ENCODE assay signal across 17 cellular contexts in genomic region chr3:192848371-192849233, GRCh38.
A peak's percentile ranks its signal among the peaks of the same experiment; 100 is the strongest.
DNase-seq lines count a peak whose midpoint lies in the region; ATAC-seq, FAIRE-seq and TF ChIP-seq lines count a peak whose summit lies in the region.
"Had no signal": no experiment of that assay in that cellular context is flagged by ENCODE, and none has a peak within 500 bp of the region (broad histone marks: within the 10 kb centered on the region; RNA-seq: fewer than 3 reads in every experiment).

No MANE protein-coding gene starts in this region.

- H3K9me3 ChIP-seq in CD8-positive, alpha-beta memory T cell (ENCODE audit: low read length), result no peaks in the 10 kb centered on the region
- no peaks in the 10 kb centered on the region for H3K9me3 ChIP-seq in HAP-1
- H3K9me3 ChIP-seq: BE2C had no signal

- intact Hi-C loops in activated T-helper 2 cell treated with anti-CD3 and anti-CD28 coated beads, Interferon-gamma antibody, Interleukin-2, Interleukin-4, amounts not matched to agents 10 μg/mL and 5 μg/mL and 100 μg/mL, durations not matched to agents 14 hours and 24 hours and 36 hours (cut with micrococcal nuclease), result no loop called here

- no peak overlapping the region for H3K27ac Mint-ChIP-seq in CD8-positive, alpha-beta memory T cell
- no peak overlapping the region for H3K27ac Mint-ChIP-seq in activated T-helper 2 cell treated with anti-CD3 and anti-CD28 coated beads, Interferon-gamma antibody, Interleukin-2, Interleukin-4, amounts not matched to agents 10 μg/mL and 5 μg/mL and 100 μg/mL, durations not matched to agents 14 hours and 24 hours and 36 hours
- H3K27ac Mint-ChIP-seq: nephron progenitor cell had no signal

- CTCF ChIA-PET in CD8-positive, alpha-beta memory T cell (lab: Charles Lee), result no interaction called here

- no peak overlapping the region for H3K27ac ChIP-seq in mesendoderm (ENCODE audit: low read depth, low read length)
- H3K27ac ChIP-seq in CD8-positive, alpha-beta memory T cell (ENCODE audit: low read depth, low read length), result no peak overlapping the region

- H3K79me1 ChIP-seq in mesendoderm (ENCODE audit: low read length), result peaks cover 11% of the 10 kb centered on the region

- no peak overlapping the region for H2AK5ac ChIP-seq in mesendoderm (ENCODE audit: low read length)

- no peak overlapping the region for H4K8ac ChIP-seq in mesendoderm (ENCODE audit: low read depth, low read length)

- DNase-seq in GM12891 (ENCODE audit: insufficient read length, low spot score), result no peak
- peak; percentile 38 for DNase-seq in H7
- DNase-seq in mesendoderm, result no peak
- DNase-seq in CD8-positive, alpha-beta memory T cell, result no peak
- no peak for DNase-seq in HAP-1 (ENCODE audit: low spot score in 2 of 2)
- DNase-seq in activated T-helper 2 cell treated with anti-CD3 and anti-CD28 coated beads, Interferon-gamma antibody, Interleukin-2, Interleukin-4, amounts not matched to agents 10 μg/mL and 5 μg/mL and 100 μg/mL, durations not matched to agents 14 hours and 24 hours and 36 hours (ENCODE audit: low spot score), result no peak
- DNase-seq: BE2C, cortex of kidney, DMS 273 treated with DMSO at 0.1 percent for 48 hours, hippocampal formation, KG1, NCI-H1436 treated with DMSO at 0.1 percent for 48 hours, nephron progenitor cell had no signal

- H2BK120ac ChIP-seq in mesendoderm (ENCODE audit: low read depth, low read length), result no peak overlapping the region

- no peak overlapping the region for H2BK15ac ChIP-seq in mesendoderm (replicated peaks; ENCODE audit: low read depth)

- no peak overlapping the region for H3K9ac ChIP-seq in mesendoderm (ENCODE audit: low read length)

- no CpG with 5 or more reads among the region's 11 CpGs for WGBS in mesendoderm (ENCODE audit: extremely low coverage, insufficient coverage, low lambda C conversion rate)

- no peak overlapping the region for H3K56ac ChIP-seq in mesendoderm (ENCODE audit: low read length)

- in situ Hi-C loops in HAP-1 (cut with MboI; ENCODE audit: low sequenced_read_pairs), result no loop called here

- no peak for FAIRE-seq in GM12891 (lab: Jason Lieb, UNC)

- H3K4me3 ChIP-seq in H7 (ENCODE audit: insufficient read depth, low read depth, low read length), result no peak overlapping the region
- H3K4me3 ChIP-seq in mesendoderm (ENCODE audit: low read length), result no peak overlapping the region
- H3K4me3 ChIP-seq in CD8-positive, alpha-beta memory T cell (ENCODE audit: low read length), result no peak overlapping the region
- H3K4me3 ChIP-seq in HAP-1, result no peak overlapping the region

- peak; percentile 15 for ATAC-seq in SK-N-SH treated with all-trans-retinoic acid at 6 μM for 48 hours
- no peak for ATAC-seq in GM18505 (IDR thresholded peaks at IDR 0.05; ENCODE audit: unreplicated experiment)
- ATAC-seq: activated CD4-positive, CD25-positive, alpha-beta regulatory T cell treated with anti-CD3 and anti-CD28 coated beads, Interleukin-2, amount 50 U/mL, for 24 hours; Panc1 had no signal

- H3K36me3 Mint-ChIP-seq in CD8-positive, alpha-beta memory T cell, result no peaks in the 10 kb centered on the region
- H3K36me3 Mint-ChIP-seq in activated T-helper 2 cell treated with anti-CD3 and anti-CD28 coated beads, Interferon-gamma antibody, Interleukin-2, Interleukin-4, amounts not matched to agents 10 μg/mL and 5 μg/mL and 100 μg/mL, durations not matched to agents 14 hours and 24 hours and 36 hours (ENCODE audit: low read depth), result peaks cover 3% of the 10 kb centered on the region

- TF ChIP-seq POLR2A in GM12891 (IDR thresholded peaks at IDR 0.05; ENCODE audit: low read depth, low read length), result no peak
- no peak for TF ChIP-seq POLR2A in GM18505 (IDR thresholded peaks at IDR 0.05; ENCODE audit: borderline replicate concordance, extremely low read depth, insufficient read depth, insufficient read length)

- H3K36me3 ChIP-seq in H7 (replicated peaks; ENCODE audit: control insufficient read depth, insufficient read depth, low read length) (no peaks in the 10 kb centered on the region), mesendoderm (ENCODE audit: control insufficient read depth, insufficient read depth, low read length) (no peaks in the 10 kb centered on the region), HAP-1 (replicated peaks) (no peaks in the 10 kb centered on the region)
- no peaks in the 10 kb centered on the region for H3K36me3 ChIP-seq in CD8-positive, alpha-beta memory T cell (ENCODE audit: insufficient read depth, low read length)
- H3K36me3 ChIP-seq: BE2C had no signal

- no peak overlapping the region for H3K4me2 ChIP-seq in mesendoderm (ENCODE audit: low read length)

- peaks cover 40% of the 10 kb centered on the region for H3K79me2 ChIP-seq in mesendoderm (ENCODE audit: control insufficient read depth, insufficient read depth, low read length)

- H3K23ac ChIP-seq in mesendoderm (ENCODE audit: low read length), result no peak overlapping the region

- POLR2A ChIA-PET in CD8-positive, alpha-beta memory T cell (lab: Charles Lee), result no interaction called here

- H3K9me3 Mint-ChIP-seq in CD8-positive, alpha-beta memory T cell, result no peaks in the 10 kb centered on the region
- H3K9me3 Mint-ChIP-seq in activated T-helper 2 cell treated with anti-CD3 and anti-CD28 coated beads, Interferon-gamma antibody, Interleukin-2, Interleukin-4, amounts not matched to agents 10 μg/mL and 5 μg/mL and 100 μg/mL, durations not matched to agents 14 hours and 24 hours and 36 hours, result no peaks in the 10 kb centered on the region
- H3K9me3 Mint-ChIP-seq: nephron progenitor cell had no signal

- H3K4me3 Mint-ChIP-seq in CD8-positive, alpha-beta memory T cell, result no peak overlapping the region
- no peak overlapping the region for H3K4me3 Mint-ChIP-seq in activated T-helper 2 cell treated with anti-CD3 and anti-CD28 coated beads, Interferon-gamma antibody, Interleukin-2, Interleukin-4, amounts not matched to agents 10 μg/mL and 5 μg/mL and 100 μg/mL, durations not matched to agents 14 hours and 24 hours and 36 hours (ENCODE audit: low read depth)
- H3K4me3 Mint-ChIP-seq: nephron progenitor cell had no signal

- peak overlapping the region; percentile 41 for H3K18ac ChIP-seq in mesendoderm (ENCODE audit: low read length)

- H3K27me3 ChIP-seq in H7 (ENCODE audit: control insufficient read depth, insufficient read depth, low read length) (no peaks in the 10 kb centered on the region), mesendoderm (ENCODE audit: insufficient read depth, low read length, poor library complexity) (no peaks in the 10 kb centered on the region), HAP-1 (ENCODE audit: low read depth) (no peaks in the 10 kb centered on the region)
- no peaks in the 10 kb centered on the region for H3K27me3 ChIP-seq in CD8-positive, alpha-beta memory T cell (ENCODE audit: insufficient read depth, low read length, poor library complexity, severe bottlenecking)
- H3K27me3 ChIP-seq: BE2C had no signal

- H2BK5ac ChIP-seq in mesendoderm (ENCODE audit: low read length), result no peak overlapping the region

- H4K5ac ChIP-seq in mesendoderm (ENCODE audit: low read length), result no peak overlapping the region

- H3K4me1 ChIP-seq in mesendoderm (ENCODE audit: control insufficient read depth, low read depth, low read length) (peaks cover 3% of the 10 kb centered on the region), HAP-1 (peaks cover 27% of the 10 kb centered on the region)
- H3K4me1 ChIP-seq in CD8-positive, alpha-beta memory T cell (ENCODE audit: insufficient read depth, low read length), result no peaks in the 10 kb centered on the region
- H3K4me1 ChIP-seq: BE2C had no signal

- H3K4me1 Mint-ChIP-seq in CD8-positive, alpha-beta memory T cell, result peaks cover 0 to 7% (median 0%) of the 10 kb centered on the region in 3 donors
- peaks cover 56% of the 10 kb centered on the region for H3K4me1 Mint-ChIP-seq in activated T-helper 2 cell treated with anti-CD3 and anti-CD28 coated beads, Interferon-gamma antibody, Interleukin-2, Interleukin-4, amounts not matched to agents 10 μg/mL and 5 μg/mL and 100 μg/mL, durations not matched to agents 14 hours and 24 hours and 36 hours (ENCODE audit: low read depth)

- no peak overlapping the region for H3K4ac ChIP-seq in mesendoderm (ENCODE audit: low read depth, low read length)

- H3K27me3 Mint-ChIP-seq in CD8-positive, alpha-beta memory T cell, result no peaks in the 10 kb centered on the region
- H3K27me3 Mint-ChIP-seq in activated T-helper 2 cell treated with anti-CD3 and anti-CD28 coated beads, Interferon-gamma antibody, Interleukin-2, Interleukin-4, amounts not matched to agents 10 μg/mL and 5 μg/mL and 100 μg/mL, durations not matched to agents 14 hours and 24 hours and 36 hours (ENCODE audit: low read depth), result no peaks in the 10 kb centered on the region

TF ChIP-seq in GM12891, 5 proteins besides CTCF, POLR2A, EP300 and RAD21:
- TF ChIP-seq PAX5 (IDR thresholded peaks at IDR 0.05; ENCODE audit: insufficient read depth, low read length, severe bottlenecking) (no peak), POU2F2 (IDR thresholded peaks at IDR 0.05; ENCODE audit: low read depth, low read length) (peak; percentile 72), POLR2AphosphoS5 (IDR thresholded peaks at IDR 0.05; ENCODE audit: low read depth, low read length) (0 out of 2 replicates have a peak, but pooled peaks have one; percentile 49), SPI1 (IDR thresholded peaks at IDR 0.05; ENCODE audit: low read depth, low read length) (peak; percentile 60)

TF ChIP-seq in SK-N-SH treated with all-trans-retinoic acid at 6 μM for 48 hours, 23 proteins besides CTCF, POLR2A, EP300 and RAD21 (continues in another document):
- TF ChIP-seq OSR1 (CRISPR knock-in tag; IDR thresholded peaks at IDR 0.05), result no peak
- no peak for TF ChIP-seq ZFP30 (CRISPR knock-in tag; IDR thresholded peaks at IDR 0.05)
- no peak for TF ChIP-seq POU6F1 (CRISPR knock-in tag; IDR thresholded peaks at IDR 0.05; ENCODE audit: borderline replicate concordance, low read depth)
- no peak for TF ChIP-seq GLIS3 (CRISPR knock-in tag; IDR thresholded peaks at IDR 0.05)
